23 cellular contexts compared by ENCODE assay signal in genomic region chr1:40622051-40622450, GRCh38. TPM values are rescaled to one million over a fixed set of nuclear protein-coding genes. Genes with fewer than 3 reads are reported as not detected.
A peak's percentile ranks its signal among the peaks of the same experiment; 100 is the strongest.
DNase-seq lines count a peak whose midpoint lies in the region; ATAC-seq and TF ChIP-seq lines count a peak whose summit lies in the region.
"Had no signal": no experiment of that assay in that cellular context is flagged by ENCODE, and none has a peak within 500 bp of the region (broad histone marks: within the 10 kb centered on the region; RNA-seq: fewer than 3 reads in every experiment).

No MANE protein-coding gene starts in this region.

- no peaks in the 10 kb centered on the region for H3K27me3 ChIP-seq in BLaER1 treated with 17β-estradiol and CSF1 and Interleukin-3, amounts not matched to agents 10 nM and 100 nM
- no peaks in the 10 kb centered on the region for H3K27me3 ChIP-seq in suprapubic skin

- peak overlapping the region in 7 of 11 experiments; percentile 48 to 92 (median 59); a peak in 11 of 22 replicates for H3K4me2 ChIP-seq in BLaER1 treated with 17β-estradiol and CSF1 and Interleukin-3, amounts not matched to agents 10 nM and 100 nM
- H3K4me2 ChIP-seq: KMS-11 had no signal

- ATAC-seq in HG03439 (IDR thresholded peaks at IDR 0.05; ENCODE audit: unreplicated experiment): no peak
- ATAC-seq: HCT116 had no signal

- H3K9ac ChIP-seq in BLaER1 treated with 17β-estradiol and CSF1 and Interleukin-3, amounts not matched to agents 10 nM and 100 nM: no peak overlapping the region
- H3K9ac ChIP-seq: KMS-11 had no signal

- WGBS in suprapubic skin: 74% methylated on average over 5 of the region's 6 CpGs

- no peak for TF ChIP-seq POLR2A in suprapubic skin (IDR thresholded peaks at IDR 0.05)

- H3K4me1 ChIP-seq in BLaER1 treated with 17β-estradiol and CSF1 and Interleukin-3, amounts not matched to agents 10 nM and 100 nM: peaks cover 24 to 70% (median 59%) of the 10 kb centered on the region in 10 experiments
- H3K4me1 ChIP-seq in suprapubic skin: no peaks in the 10 kb centered on the region

- H3K36me3 ChIP-seq in BLaER1 treated with 17β-estradiol and CSF1 and Interleukin-3, amounts not matched to agents 10 nM and 100 nM: peaks cover 0 to 26% (median 13%) of the 10 kb centered on the region in 11 experiments; a peak in 9 of 22 replicates
- no peaks in the 10 kb centered on the region for H3K36me3 ChIP-seq in KOPT-K1 (ENCODE audit: insufficient read depth, low read length)
- H3K36me3 ChIP-seq in suprapubic skin: no peaks in the 10 kb centered on the region

- H3K27ac ChIP-seq in BLaER1 treated with 17β-estradiol and CSF1 and Interleukin-3, amounts not matched to agents 10 nM and 100 nM: no peak overlapping the region
- H3K27ac ChIP-seq in KOPT-K1 (ENCODE audit: low read depth, low read length, poor library complexity, severe bottlenecking) (peak overlapping the region; percentile 61), suprapubic skin (no peak overlapping the region)
- H3K27ac ChIP-seq: HL-60, KMS-11, RWPE1 had no signal

- DNase-seq in ecto neural progenitor cell (ENCODE audit: low spot score) (peak; percentile 22), suprapubic skin (ENCODE audit: low spot score in 2 of 2) (peak; percentile 32 to 38), NCI-H2107 (lab: John Stamatoyannopoulos, UW) (no peak), DMS 273 (lab: John Stamatoyannopoulos, UW; ENCODE audit: unreplicated experiment) (no peak)
- DNase-seq: Calu3, DMS153, GOT3, NCI-H1092, NCI-H1417 treated with DMSO at 0.1 percent for 48 hours, NCI-H1694 treated with DMSO at 0.1 percent for 48 hours, NCI-H2081, NCI-H2171, NCI-H226, NCI-H510A, NCI-H69, SHP77 had no signal

- peaks cover 12 to 30% (median 20%) of the 10 kb centered on the region in 11 experiments; a peak in 21 of 22 replicates for H3K9me3 ChIP-seq in BLaER1 treated with 17β-estradiol and CSF1 and Interleukin-3, amounts not matched to agents 10 nM and 100 nM (replicated peaks in 1 of 11)
- H3K9me3 ChIP-seq in KOPT-K1 (ENCODE audit: insufficient read depth, low read length, poor library complexity, severe bottlenecking): no peaks in the 10 kb centered on the region
- no peaks in the 10 kb centered on the region for H3K9me3 ChIP-seq in suprapubic skin

- H4K20me1 ChIP-seq in BLaER1 treated with 17β-estradiol and CSF1 and Interleukin-3, amounts not matched to agents 10 nM and 100 nM: peaks cover 0 to 11% (median 0%) of the 10 kb centered on the region in 11 experiments; a peak in 3 of 22 replicates

- H3K4me3 ChIP-seq in BLaER1 treated with 17β-estradiol and CSF1 and Interleukin-3, amounts not matched to agents 10 nM and 100 nM: no peak overlapping the region
- no peak overlapping the region for H3K4me3 ChIP-seq in suprapubic skin

- no peak for TF ChIP-seq CTCF in suprapubic skin (IDR thresholded peaks at IDR 0.05)

- TF ChIP-seq EP300 in suprapubic skin (IDR thresholded peaks at IDR 0.05): no peak

RNA-seq across cellular contexts. Expression of gene RIMS3, which starts 43.4 kb away (rescaled TPM):
- 1 to 10 TPM; 2.8 to 8.2 (median 4.8) TPM for total RNA-seq in suprapubic skin

Comparison
In these comparisons a context has a peak if more than half of its experiments do, and no peak if none do; other contexts are left out.
1. DNase-seq: peak in ecto neural progenitor cell (single experiment) and suprapubic skin (2 of 2); none in NCI-H2107 (single experiment) and DMS 273 (single experiment).